ENCODE assay signal across 15 cellular contexts in genomic region chr15:83846847-83847246, GRCh38.
DNase-seq lines count a peak whose midpoint lies in the region; ATAC-seq and TF ChIP-seq lines count a peak whose summit lies in the region.
"Had no signal": no experiment of that assay in that cellular context is flagged by ENCODE, and none has a peak within 500 bp of the region (broad histone marks: within the 10 kb centered on the region; RNA-seq: fewer than 3 reads in every experiment).

No MANE protein-coding gene starts in this region.

- no peaks in the 10 kb centered on the region for H3K9me3 ChIP-seq in IMR-90 (ENCODE audit: control insufficient read depth, insufficient read depth, low read length)
- H3K9me3 ChIP-seq in esophagus muscularis mucosa, result no peaks in the 10 kb centered on the region
- H3K9me3 ChIP-seq in mesenchymal stem cell (ENCODE audit: control insufficient read depth, low read length), result no peaks in the 10 kb centered on the region
- H3K9me3 ChIP-seq in CD8-positive, alpha-beta T cell (ENCODE audit: low read length), result no peaks in the 10 kb centered on the region
- H3K9me3 ChIP-seq: lower lobe of right lung, neutrophil had no signal

- H3K4me1 Mint-ChIP-seq in CD8-positive, alpha-beta T cell (ENCODE audit: low read depth), result no peaks in the 10 kb centered on the region
- H3K4me1 Mint-ChIP-seq: activated naive CD4-positive, alpha-beta T cell treated with anti-CD3 and anti-CD28 coated beads, Interleukin-2, amount 10 ng/mL, durations not matched to agents 7 days and 5 days; B cell had no signal

- H3K9ac ChIP-seq in IMR-90 (ENCODE audit: low read depth, low read length) (no peak overlapping the region), mesenchymal stem cell (ENCODE audit: low read length) (peak overlapping the region; percentile 53)

- ATAC-seq in IMR-90 (ENCODE audit: low read depth) (peak; percentile 50), GM19328 (IDR thresholded peaks at IDR 0.05; ENCODE audit: unreplicated experiment) (no peak)
- ATAC-seq in CD8-positive, alpha-beta T cell, result no peak
- ATAC-seq: lower lobe of right lung had no signal

- no peaks in the 10 kb centered on the region for H3K36me3 Mint-ChIP-seq in CD8-positive, alpha-beta T cell
- H3K36me3 Mint-ChIP-seq: activated naive CD4-positive, alpha-beta T cell treated with anti-CD3 and anti-CD28 coated beads, Interleukin-2, amount 10 ng/mL, durations not matched to agents 7 days and 5 days had no signal

- no peaks in the 10 kb centered on the region for H3K36me3 ChIP-seq in IMR-90 (ENCODE audit: control insufficient read depth, insufficient read depth, low read length)
- H3K36me3 ChIP-seq in esophagus muscularis mucosa, result no peaks in the 10 kb centered on the region
- H3K36me3 ChIP-seq in mesenchymal stem cell (ENCODE audit: control insufficient read depth in 1 of 2, insufficient read depth in 2 of 2, low read depth in 1 of 2, low read length in 2 of 2), result no peaks in the 10 kb centered on the region
- H3K36me3 ChIP-seq in CD8-positive, alpha-beta T cell (ENCODE audit: insufficient read depth, low read length), result no peaks in the 10 kb centered on the region
- H3K36me3 ChIP-seq: lower lobe of right lung, neutrophil had no signal

- H3K9me1 ChIP-seq in IMR-90 (ENCODE audit: insufficient read depth, low read length), result peaks cover 5% of the 10 kb centered on the region; the same call in 1 of the 2 replicates

- no peak overlapping the region for H3K27ac Mint-ChIP-seq in CD8-positive, alpha-beta T cell
- H3K27ac Mint-ChIP-seq: activated naive CD4-positive, alpha-beta T cell treated with anti-CD3 and anti-CD28 coated beads, Interleukin-2, amount 10 ng/mL, durations not matched to agents 7 days and 5 days; B cell had no signal

- H2BK5ac ChIP-seq in IMR-90 (ENCODE audit: low read depth, low read length, poor library complexity, severe bottlenecking) (peak overlapping the region; percentile 1), mesenchymal stem cell (ENCODE audit: low read depth, low read length, poor library complexity, severe bottlenecking) (no peak overlapping the region)

- peak overlapping the region; percentile 47; the same call in 1 of the 2 replicates for H2BK20ac ChIP-seq in IMR-90 (ENCODE audit: low read depth, low read length)

- no peak overlapping the region for H3K4me3 Mint-ChIP-seq in CD8-positive, alpha-beta T cell
- H3K4me3 Mint-ChIP-seq: activated naive CD4-positive, alpha-beta T cell treated with anti-CD3 and anti-CD28 coated beads, Interleukin-2, amount 10 ng/mL, durations not matched to agents 7 days and 5 days; B cell had no signal

- H2AFZ ChIP-seq in IMR-90 (replicated peaks; ENCODE audit: low read length, poor library complexity), result no peak overlapping the region
- no peak overlapping the region for H2AFZ ChIP-seq in mesenchymal stem cell (ENCODE audit: low read depth, low read length)

- H3K4me2 ChIP-seq in IMR-90 (ENCODE audit: low read depth, low read length) (no peak overlapping the region; the same call in 1 of the 2 replicates), mesenchymal stem cell (ENCODE audit: low read length, poor library complexity, severe bottlenecking) (no peak overlapping the region)

- TF ChIP-seq CTCF in AG09309 (IDR thresholded peaks at IDR 0.05; ENCODE audit: control insufficient read depth, insufficient read depth, low read depth, low read length, missing control alignments) (no peak), IMR-90 (conservative IDR thresholded peaks at IDR 0.05; ENCODE audit: low read depth, low read length) (no peak), esophagus muscularis mucosa (IDR thresholded peaks at IDR 0.05) (no peak)
- TF ChIP-seq CTCF in CD8-positive, alpha-beta T cell (IDR thresholded peaks at IDR 0.05), result no peak

- H3K23ac ChIP-seq in IMR-90 (ENCODE audit: low read depth, low read length) (no peak overlapping the region), mesenchymal stem cell (ENCODE audit: low read length in 2 of 2) (no peak overlapping the region)

- H3K14ac ChIP-seq in IMR-90 (replicated peaks; ENCODE audit: low read depth, low read length) (no peak overlapping the region), mesenchymal stem cell (ENCODE audit: low read length in 2 of 2) (no peak overlapping the region)

- no peak overlapping the region for H2BK12ac ChIP-seq in mesenchymal stem cell (ENCODE audit: low read length in 2 of 2)

- H3K27me3 ChIP-seq in IMR-90 (ENCODE audit: control insufficient read depth, insufficient read depth, low read length), result no peaks in the 10 kb centered on the region
- H3K27me3 ChIP-seq in esophagus muscularis mucosa, result no peaks in the 10 kb centered on the region
- no peaks in the 10 kb centered on the region for H3K27me3 ChIP-seq in mesenchymal stem cell (ENCODE audit: control insufficient read depth in 1 of 2, insufficient read depth in 1 of 2, low read length in 2 of 2)
- H3K27me3 ChIP-seq in CD8-positive, alpha-beta T cell (ENCODE audit: insufficient read depth, low read length), result no peaks in the 10 kb centered on the region
- H3K27me3 ChIP-seq: neutrophil had no signal

- no peak overlapping the region for H3K56ac ChIP-seq in IMR-90 (ENCODE audit: extremely low read depth, insufficient read depth, low read length)

- no peak overlapping the region for H2BK15ac ChIP-seq in IMR-90 (ENCODE audit: low read depth, low read length)
- H2BK15ac ChIP-seq in mesenchymal stem cell (ENCODE audit: low read depth, poor library complexity, severe bottlenecking), result no peak overlapping the region

- 53% methylated on average over 3 of the region's 3 CpGs; no CpG with 5 or more reads in 1 of the 2 experiments for WGBS in IMR-90 (ENCODE audit: extremely low coverage in 2 of 2, insufficient read length in 1 of 2), 2 experiments
- 67% methylated on average over 3 of the region's 3 CpGs for WGBS in esophagus muscularis mucosa
- WGBS in mesenchymal stem cell, result 70% methylated on average over 3 of the region's 3 CpGs

- H3K79me1 ChIP-seq in IMR-90 (ENCODE audit: low read depth in 1 of 2, low read length in 2 of 2), result no peaks in the 10 kb centered on the region
- H3K79me1 ChIP-seq in mesenchymal stem cell (replicated peaks; ENCODE audit: low read length, poor library complexity, severe bottlenecking), result no peaks in the 10 kb centered on the region

- H4K20me1 ChIP-seq in IMR-90 (ENCODE audit: insufficient read depth, low read length), result no peaks in the 10 kb centered on the region

- no peaks in the 10 kb centered on the region for H3K9me3 Mint-ChIP-seq in CD8-positive, alpha-beta T cell

- TF ChIP-seq RAD21 in IMR-90 (IDR thresholded peaks at IDR 0.05; ENCODE audit: low read length), result no peak

- H3K18ac ChIP-seq in IMR-90 (ENCODE audit: low read depth, low read length), result no peak overlapping the region; the same call in 1 of the 2 replicates
- H3K18ac ChIP-seq in mesenchymal stem cell (ENCODE audit: low read depth in 1 of 2, low read length in 2 of 2), result no peak overlapping the region

- BruUV-seq in IMR-90 (replicated peaks; lab: Mats Ljungman, UMichigan), result no TSS peak

- peak overlapping the region in 1 of 2 experiments; percentile 53; a peak in 2 of 4 replicates for H4K8ac ChIP-seq in IMR-90 (ENCODE audit: low read depth in 2 of 2, low read length in 2 of 2)
- no peak overlapping the region for H4K8ac ChIP-seq in mesenchymal stem cell (ENCODE audit: low read length)

- H2AK9ac ChIP-seq in IMR-90 (replicated peaks; ENCODE audit: low read depth, low read length, poor library complexity), result no peak overlapping the region

- TF ChIP-seq POLR2A in IMR-90 (IDR thresholded peaks at IDR 0.05; ENCODE audit: low read depth, low read length) (no peak), esophagus muscularis mucosa (IDR thresholded peaks at IDR 0.05; ENCODE audit: low read depth) (no peak)

- dilution Hi-C loops in IMR-90 (cut with HindIII; ENCODE audit: low sequenced_read_pairs, unreplicated experiment), result no loop called here

- peak; percentile 25 for DNase-seq in AG09309 (ENCODE audit: low read depth)
- peak; percentile 94 for DNase-seq in IMR-90
- no peak for DNase-seq in esophagus muscularis mucosa (ENCODE audit: extremely low spot score)
- DNase-seq in mesenchymal stem cell, result peak; percentile 85
- DNase-seq in T-helper 2 cell, result no peak
- DNase-seq in NCI-H345 treated with DMSO at 0.1 percent for 48 hours (lab: John Stamatoyannopoulos, UW; ENCODE audit: unreplicated experiment), result no peak
- DNase-seq in CD8-positive, alpha-beta T cell, result no peak
- DNase-seq: activated naive CD4-positive, alpha-beta T cell treated with anti-CD3 and anti-CD28 coated beads, Interleukin-2, amount 10 ng/mL, durations not matched to agents 7 days and 5 days; DMS53; lower lobe of right lung; MM.1S; stimulated activated CD4-positive, alpha-beta T cell treated with anti-CD3 and anti-CD28 coated beads, Interleukin-15, amount 100 ng/mL, for 24 hours had no signal

- CTCF ChIA-PET in IMR-90 (lab: Yijun Ruan, JAX), result interaction anchor here (1.1 to 1.2 kb wide), 2 partner anchors 9 to 188 kb away, joined by 3 read pairs; no protein-coding TSS in a partner anchor
- CTCF ChIA-PET in CD8-positive, alpha-beta T cell (lab: Charles Lee), result no interaction called here

- intact Hi-C loops in IMR-90 (cut with micrococcal nuclease), result loop anchor here (10.0 kb wide), 1 partner anchor 642 kb away; the partner anchor contains the start of gene HDGFL3
- intact Hi-C loops in esophagus muscularis mucosa (cut with DNase I), result no loop called here
- intact Hi-C loops in CD8-positive, alpha-beta T cell (cut with DNase I, micrococcal nuclease), result no loop called here

- H2AK5ac ChIP-seq in IMR-90 (ENCODE audit: low read depth, low read length), result no peak overlapping the region
- H2AK5ac ChIP-seq in mesenchymal stem cell (ENCODE audit: low read length, severe bottlenecking), result no peak overlapping the region

- H3K4ac ChIP-seq in IMR-90 (ENCODE audit: low read depth, low read length) (peak overlapping the region; percentile 54; the same call in 1 of the 2 replicates), mesenchymal stem cell (ENCODE audit: low read depth in 1 of 2, low read length in 2 of 2) (no peak overlapping the region)

- TF ChIP-seq EP300 in esophagus muscularis mucosa (IDR thresholded peaks at IDR 0.05), result no peak

- peaks cover 24% of the 10 kb centered on the region for H3K4me1 ChIP-seq in IMR-90 (ENCODE audit: control insufficient read depth, insufficient read depth, low read length)
- H3K4me1 ChIP-seq in esophagus muscularis mucosa, result peaks cover 34 to 90% (median 85%) of the 10 kb centered on the region in 4 donors
- H3K4me1 ChIP-seq in mesenchymal stem cell (ENCODE audit: control insufficient read depth, insufficient read depth, low read depth, low read length), result no peaks in the 10 kb centered on the region
- H3K4me1 ChIP-seq in CD8-positive, alpha-beta T cell (ENCODE audit: insufficient read depth, low read length), result no peaks in the 10 kb centered on the region

- H2BK120ac ChIP-seq in IMR-90 (ENCODE audit: low read depth, low read length) (peak overlapping the region; percentile 65; the same call in 1 of the 2 replicates), mesenchymal stem cell (ENCODE audit: low read depth, low read length) (no peak overlapping the region)

- POLR2A ChIA-PET in IMR-90 (lab: Charles Lee; ENCODE audit: unreplicated experiment), result no interaction called here
- POLR2A ChIA-PET in CD8-positive, alpha-beta T cell (lab: Charles Lee), result no interaction called here

- H4K91ac ChIP-seq in IMR-90 (ENCODE audit: insufficient read depth, low read depth, low read length) (no peak overlapping the region), mesenchymal stem cell (ENCODE audit: low read length) (no peak overlapping the region)

- H3K27ac ChIP-seq in IMR-90 (ENCODE audit: insufficient read depth, low read length), result peak overlapping the region; percentile 69; the same call in 1 of the 2 replicates
- peak overlapping the region; percentile 55 to 82 (median 74) for H3K27ac ChIP-seq in esophagus muscularis mucosa (replicated peaks in 1 of 4)
- no peak overlapping the region for H3K27ac ChIP-seq in mesenchymal stem cell (ENCODE audit: low read length, poor library complexity, severe bottlenecking)
- no peak overlapping the region for H3K27ac ChIP-seq in CD8-positive, alpha-beta T cell (ENCODE audit: low read depth, low read length)
- H3K27ac ChIP-seq: lower lobe of right lung, neutrophil had no signal

- H4K5ac ChIP-seq in IMR-90 (ENCODE audit: low read depth, low read length), result no peak overlapping the region

- in situ Hi-C loops in IMR-90 (cut with MboI; ENCODE audit: low sequenced_read_pairs), result no loop called here

- no peak overlapping the region for H3K4me3 ChIP-seq in AG09309 (ENCODE audit: control insufficient read depth, low read depth, low read length)
- H3K4me3 ChIP-seq in IMR-90 (ENCODE audit: insufficient read depth, low read depth, low read length), result no peak overlapping the region
- H3K4me3 ChIP-seq in esophagus muscularis mucosa, result no peak overlapping the region
- H3K4me3 ChIP-seq in mesenchymal stem cell (ENCODE audit: insufficient read depth in 1 of 2, low read depth in 1 of 2, low read length in 2 of 2), result no peak overlapping the region
- H3K4me3 ChIP-seq in CD8-positive, alpha-beta T cell (ENCODE audit: low read depth, low read length), result no peak overlapping the region
- H3K4me3 ChIP-seq: lower lobe of right lung had no signal

- peaks cover 4% of the 10 kb centered on the region for H3K27me3 Mint-ChIP-seq in CD8-positive, alpha-beta T cell (ENCODE audit: low read depth)
- H3K27me3 Mint-ChIP-seq: activated naive CD4-positive, alpha-beta T cell treated with anti-CD3 and anti-CD28 coated beads, Interleukin-2, amount 10 ng/mL, durations not matched to agents 7 days and 5 days; B cell had no signal

Comparison
In these comparisons a context has a peak if more than half of its experiments do, and no peak if none do; other contexts are left out.
1. DNase-seq: peak in AG09309 (single experiment), IMR-90 (single experiment) and mesenchymal stem cell (single experiment); none in esophagus muscularis mucosa (single experiment), T-helper 2 cell (0 of 5), NCI-H345 treated with DMSO at 0.1 percent for 48 hours (single experiment) and CD8-positive, alpha-beta T cell (0 of 7).
2. H3K27ac ChIP-seq: peak in IMR-90 (single experiment) and esophagus muscularis mucosa (4 of 4); none in mesenchymal stem cell (single experiment) and CD8-positive, alpha-beta T cell (single experiment).